Comparison of ENCODE assay signal across 1 cellular context in genomic region chr22:43297246-43298061, GRCh38.
TF ChIP-seq lines count a peak whose summit lies in the region.

No MANE protein-coding gene starts in this region.

TF ChIP-seq in H1, 55 proteins besides CTCF, POLR2A, EP300 and RAD21:
- TF ChIP-seq CTBP2 (IDR thresholded peaks at IDR 0.05; ENCODE audit: borderline replicate concordance, insufficient read depth, insufficient read length, low read length) = no peak
- no peak for TF ChIP-seq TCF12 (IDR thresholded peaks at IDR 0.05; ENCODE audit: low read depth, low read length)
- TF ChIP-seq KDM5A (IDR thresholded peaks at IDR 0.05; ENCODE audit: low read length) = no peak
- no peak for TF ChIP-seq GABPA (IDR thresholded peaks at IDR 0.05; ENCODE audit: borderline replicate concordance, insufficient read depth, low read length)
- no peak for TF ChIP-seq BRCA1 (IDR thresholded peaks at IDR 0.05; ENCODE audit: low read depth, low read length)
- no peak for TF ChIP-seq TEAD4 (IDR thresholded peaks at IDR 0.05; ENCODE audit: low read depth, low read length)
- no peak for TF ChIP-seq CHD2 (IDR thresholded peaks at IDR 0.05; ENCODE audit: low read length)
- no peak for TF ChIP-seq JUN (IDR thresholded peaks at IDR 0.05; ENCODE audit: low read depth, low read length)
TF ChIP-seq in H1: peak in this region for 0.
